In genomic region chr12:121464331-121464730, GRCh38 we compare ENCODE assay signal across 25 cellular contexts.
DNase-seq lines count a peak whose midpoint lies in the region; ATAC-seq and TF ChIP-seq lines count a peak whose summit lies in the region.
"Had no signal": no experiment of that assay in that cellular context is flagged by ENCODE, and none has a peak within 500 bp of the region (broad histone marks: within the 10 kb centered on the region; RNA-seq: fewer than 3 reads in every experiment).

No MANE protein-coding gene starts in this region.

- H3K4me1 Mint-ChIP-seq in CD4-positive, CD25-positive, alpha-beta regulatory T cell = peaks cover 16 to 50% (median 32%) of the 10 kb centered on the region in 4 donors
- H3K4me1 Mint-ChIP-seq in WTC11 (peaks cover 25% of the 10 kb centered on the region), nephron progenitor cell (peaks cover 53% of the 10 kb centered on the region)

- POLR2A ChIA-PET in WTC11 (lab: Charles Lee) = no interaction called here

- no peak overlapping the region for H3K27ac Mint-ChIP-seq in CD4-positive, CD25-positive, alpha-beta regulatory T cell
- no peak overlapping the region; the same call in 1 of the 2 replicates for H3K27ac Mint-ChIP-seq in WTC11
- no peak overlapping the region for H3K27ac Mint-ChIP-seq in nephron progenitor cell
- H3K27ac Mint-ChIP-seq: activated naive CD4-positive, alpha-beta T cell treated with anti-CD3 and anti-CD28 coated beads, Interleukin-2, amount 10 ng/mL, durations not matched to agents 7 days and 5 days; activated T-helper 17 cell treated with anti-CD3 and anti-CD28 coated beads, Interleukin-2, amount 50 U/mL, for 72 hours; CD14-positive monocyte; GM23338; HFFc6 had no signal

- TF ChIP-seq CTCF in WTC11 (IDR thresholded peaks at IDR 0.05) = no peak
- no peak for TF ChIP-seq CTCF in nephron progenitor cell (IDR thresholded peaks at IDR 0.05)

- DNase-seq in CD4-positive, CD25-positive, alpha-beta regulatory T cell = no peak
- DNase-seq in WTC11 (ENCODE audit: low spot score) = no peak
- no peak for DNase-seq in nephron progenitor cell
- DNase-seq in ureter (ENCODE audit: low spot score) = no peak
- no peak for DNase-seq in cerebellar cortex (ENCODE audit: low spot score)
- DNase-seq: activated B cell treated with CpG ODN at 0.5 μM for 24 hours; activated CD4-positive, alpha-beta T cell treated with anti-CD3 and anti-CD28 coated beads, Interleukin-2, amount 50 U/mL, for 48 hours; activated CD8-positive, alpha-beta memory T cell treated with anti-CD3 and anti-CD28 coated beads, Interleukin-2, amount 50 U/mL, for 48 hours; activated naive CD4-positive, alpha-beta T cell treated with anti-CD3 and anti-CD28 coated beads, Interleukin-2, amount 10 ng/mL, durations not matched to agents 7 days and 5 days; amygdala; HFFc6; left colon; NCI-H1105; NCI-H187; NCI-H2171; psoas muscle; sigmoid colon; stimulated activated CD4-positive, alpha-beta T cell treated with anti-CD3 and anti-CD28 coated beads, Interleukin-12 subunit alpha, Interleukin-12 subunit beta, amount 100 ng/mL, for 4 hours; stimulated activated CD4-positive, alpha-beta T cell treated with anti-CD3 and anti-CD28 coated beads, Interleukin-2, amount 100 ng/mL, for 48 hours had no signal

- H3K36me3 ChIP-seq in BLaER1 = peaks cover 37% of the 10 kb centered on the region
- no peaks in the 10 kb centered on the region for H3K36me3 ChIP-seq in CD4-positive, CD25-positive, alpha-beta regulatory T cell (ENCODE audit: control insufficient read depth, insufficient read depth, low read length)
- H3K36me3 ChIP-seq: upper lobe of left lung had no signal

- H3K27me3 Mint-ChIP-seq in CD4-positive, CD25-positive, alpha-beta regulatory T cell = no peaks in the 10 kb centered on the region
- no peaks in the 10 kb centered on the region for H3K27me3 Mint-ChIP-seq in WTC11 (ENCODE audit: low read depth)
- H3K27me3 Mint-ChIP-seq in nephron progenitor cell (ENCODE audit: low read depth, poor library complexity) = no peaks in the 10 kb centered on the region
- H3K27me3 Mint-ChIP-seq: activated B cell treated with CpG ODN at 0.5 μM for 24 hours; activated naive CD4-positive, alpha-beta T cell treated with anti-CD3 and anti-CD28 coated beads, Interleukin-2, amount 10 ng/mL, durations not matched to agents 7 days and 5 days; activated T-helper 17 cell treated with anti-CD3 and anti-CD28 coated beads, Interleukin-2, amount 50 U/mL, for 72 hours had no signal

- H4K20me1 ChIP-seq in BLaER1 = peaks cover 69% of the 10 kb centered on the region

- ATAC-seq in CD4-positive, CD25-positive, alpha-beta regulatory T cell (ENCODE audit: low read depth in 2 of 2) = no peak
- ATAC-seq in WTC11 (no peak), GM19397 (IDR thresholded peaks at IDR 0.05; ENCODE audit: unreplicated experiment) (no peak)
- ATAC-seq: activated T-helper 17 cell treated with anti-CD3 and anti-CD28 coated beads, Interleukin-2, amount 50 U/mL, for 72 hours; GM23338; left colon; psoas muscle had no signal

- H3K4me1 ChIP-seq in BLaER1 = peaks cover 68% of the 10 kb centered on the region
- peaks cover 26% of the 10 kb centered on the region for H3K4me1 ChIP-seq in CD4-positive, CD25-positive, alpha-beta regulatory T cell (ENCODE audit: control insufficient read depth, insufficient read depth, low read length, poor library complexity, severe bottlenecking)

- H3K4me3 ChIP-seq in BLaER1 = peak overlapping the region; percentile 95; the same call in 1 of the 2 replicates
- H3K4me3 ChIP-seq in CD4-positive, CD25-positive, alpha-beta regulatory T cell (ENCODE audit: low read depth, low read length) = no peak overlapping the region
- H3K4me3 ChIP-seq: GM23338, psoas muscle, sigmoid colon, upper lobe of left lung had no signal

- peak overlapping the region; percentile 28; the same call in 1 of the 2 replicates for H3K27ac ChIP-seq in BLaER1
- no peak overlapping the region for H3K27ac ChIP-seq in CD4-positive, CD25-positive, alpha-beta regulatory T cell (ENCODE audit: insufficient read depth, low read length, poor library complexity, severe bottlenecking)
- H3K27ac ChIP-seq: psoas muscle, sigmoid colon, upper lobe of left lung had no signal

- peak overlapping the region; percentile 98 for H3K4me2 ChIP-seq in BLaER1
- H3K4me2 ChIP-seq: GM23338 had no signal

- peaks cover 10% of the 10 kb centered on the region for H3K9me3 ChIP-seq in BLaER1
- no peaks in the 10 kb centered on the region for H3K9me3 ChIP-seq in CD4-positive, CD25-positive, alpha-beta regulatory T cell (ENCODE audit: control insufficient read depth in 2 of 2, low read length in 2 of 2)
- H3K9me3 ChIP-seq: psoas muscle, sigmoid colon, upper lobe of left lung had no signal

- no peaks in the 10 kb centered on the region for H3K9me3 Mint-ChIP-seq in CD4-positive, CD25-positive, alpha-beta regulatory T cell
- H3K9me3 Mint-ChIP-seq in WTC11 (0 out of 2 replicates have a peak, but pooled peaks cover 6% of the 10 kb centered on the region), nephron progenitor cell (peaks cover 15% of the 10 kb centered on the region)
- H3K9me3 Mint-ChIP-seq: activated B cell treated with CpG ODN at 0.5 μM for 24 hours; activated naive CD4-positive, alpha-beta T cell treated with anti-CD3 and anti-CD28 coated beads, Interleukin-2, amount 10 ng/mL, durations not matched to agents 7 days and 5 days; activated T-helper 17 cell treated with anti-CD3 and anti-CD28 coated beads, Interleukin-2, amount 50 U/mL, for 72 hours; CD14-positive monocyte; GM23338; HFFc6 had no signal

- peak overlapping the region in 3 of 4 donors; percentile 15 to 89 (median 27) for H3K4me3 Mint-ChIP-seq in CD4-positive, CD25-positive, alpha-beta regulatory T cell
- H3K4me3 Mint-ChIP-seq in WTC11 = no peak overlapping the region
- H3K4me3 Mint-ChIP-seq in nephron progenitor cell = peak overlapping the region; percentile 98
- H3K4me3 Mint-ChIP-seq: HFFc6 had no signal

- CTCF ChIA-PET in WTC11 (lab: Charles Lee) = interaction anchor here (0.6 to 1.6 kb wide), 3 partner anchors 14 to 338 kb away, joined by 3 to 4 read pairs (median 4); no protein-coding TSS in a partner anchor

- peaks cover 6% of the 10 kb centered on the region for H3K36me3 Mint-ChIP-seq in CD4-positive, CD25-positive, alpha-beta regulatory T cell
- H3K36me3 Mint-ChIP-seq in WTC11 = peaks cover 8% of the 10 kb centered on the region; the same call in 1 of the 2 replicates
- peaks cover 40% of the 10 kb centered on the region for H3K36me3 Mint-ChIP-seq in nephron progenitor cell (ENCODE audit: low read depth)

- peak overlapping the region; percentile 98; the same call in 1 of the 2 replicates for H3K9ac ChIP-seq in BLaER1

- no peaks in the 10 kb centered on the region for H3K27me3 ChIP-seq in BLaER1
- no peaks in the 10 kb centered on the region for H3K27me3 ChIP-seq in CD4-positive, CD25-positive, alpha-beta regulatory T cell (ENCODE audit: control insufficient read depth, insufficient read depth, low read length)
- H3K27me3 ChIP-seq: sigmoid colon, upper lobe of left lung had no signal

TF ChIP-seq in WTC11, 78 proteins besides CTCF, POLR2A, EP300 and RAD21 (continues in another document):
- no peak for TF ChIP-seq JUN (CRISPR knock-in tag; IDR thresholded peaks at IDR 0.05)
- TF ChIP-seq PRDM15 (CRISPR knock-in tag; IDR thresholded peaks at IDR 0.05) = 0 out of 2 replicates have a peak, but pooled peaks have one; percentile 14
- TF ChIP-seq E2F5 (CRISPR knock-in tag; IDR thresholded peaks at IDR 0.05) = no peak
- TF ChIP-seq, protein P1, sequence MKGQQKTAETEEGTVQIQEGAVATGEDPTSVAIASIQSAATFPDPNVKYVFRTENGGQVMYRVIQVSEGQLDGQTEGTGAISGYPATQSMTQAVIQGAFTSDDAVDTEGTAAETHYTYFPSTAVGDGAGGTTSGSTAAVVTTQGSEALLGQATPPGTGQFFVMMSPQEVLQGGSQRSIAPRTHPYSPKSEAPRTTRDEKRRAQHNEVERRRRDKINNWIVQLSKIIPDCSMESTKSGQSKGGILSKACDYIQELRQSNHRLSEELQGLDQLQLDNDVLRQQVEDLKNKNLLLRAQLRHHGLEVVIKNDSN (CRISPR knock-in tag; IDR thresholded peaks at IDR 0.05) = no peak
- 0 out of 2 replicates have a peak, but pooled peaks have one; percentile 44 for TF ChIP-seq ZNF121 (CRISPR knock-in tag; IDR thresholded peaks at IDR 0.05)
